1 cellular context compared by ENCODE assay signal in genomic region chr13:44989071-44989889, GRCh38.
A peak's percentile ranks its signal among the peaks of the same experiment; 100 is the strongest.
TF ChIP-seq lines count a peak whose summit lies in the region.

A gene with protein sequence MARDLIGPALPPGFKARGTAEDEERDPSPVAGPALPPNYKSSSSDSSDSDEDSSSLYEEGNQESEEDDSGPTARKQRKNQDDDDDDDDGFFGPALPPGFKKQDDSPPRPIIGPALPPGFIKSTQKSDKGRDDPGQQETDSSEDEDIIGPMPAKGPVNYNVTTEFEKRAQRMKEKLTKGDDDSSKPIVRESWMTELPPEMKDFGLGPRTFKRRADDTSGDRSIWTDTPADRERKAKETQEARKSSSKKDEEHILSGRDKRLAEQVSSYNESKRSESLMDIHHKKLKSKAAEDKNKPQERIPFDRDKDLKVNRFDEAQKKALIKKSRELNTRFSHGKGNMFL (plus strand): TSS chr13:44989538. CDS start chr13:44989655, 117 bp downstream.
Gene NUFIP1, minus strand, starts transcription at chr13:44989471. Its CDS starts 35 bp downstream, at chr13:44989436.

TF ChIP-seq in HepG2, 621 proteins besides CTCF, POLR2A, EP300 and RAD21 (continued from another document and continues in another):
- no peak for TF ChIP-seq THRA (CRISPR knock-in tag; IDR thresholded peaks at IDR 0.05; ENCODE audit: borderline replicate concordance)
- TF ChIP-seq ZNF709 (CRISPR knock-in tag; IDR thresholded peaks at IDR 0.05), result no peak
- TF ChIP-seq SKI (IDR thresholded peaks at IDR 0.05; ENCODE audit: partially characterized antibody), result peak; percentile 59
- peak; percentile 89; the same call in 1 of the 2 replicates for TF ChIP-seq KAT7 (CRISPR knock-in tag; IDR thresholded peaks at IDR 0.05; ENCODE audit: borderline replicate concordance)
- TF ChIP-seq, protein P1, sequence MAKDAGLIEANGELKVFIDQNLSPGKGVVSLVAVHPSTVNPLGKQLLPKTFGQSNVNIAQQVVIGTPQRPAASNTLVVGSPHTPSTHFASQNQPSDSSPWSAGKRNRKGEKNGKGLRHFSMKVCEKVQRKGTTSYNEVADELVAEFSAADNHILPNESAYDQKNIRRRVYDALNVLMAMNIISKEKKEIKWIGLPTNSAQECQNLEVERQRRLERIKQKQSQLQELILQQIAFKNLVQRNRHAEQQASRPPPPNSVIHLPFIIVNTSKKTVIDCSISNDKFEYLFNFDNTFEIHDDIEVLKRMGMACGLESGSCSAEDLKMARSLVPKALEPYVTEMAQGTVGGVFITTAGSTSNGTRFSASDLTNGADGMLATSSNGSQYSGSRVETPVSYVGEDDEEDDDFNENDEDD (CRISPR knock-in tag; IDR thresholded peaks at IDR 0.05; ENCODE audit: borderline replicate concordance), result peak; percentile 83; the same call in 1 of the 2 replicates
- TF ChIP-seq FOXK1 (CRISPR knock-in tag; IDR thresholded peaks at IDR 0.05; ENCODE audit: borderline replicate concordance, low read depth), result peak; percentile 86; the same call in 1 of the 2 replicates
- TF ChIP-seq TARDBP (CRISPR knock-in tag; IDR thresholded peaks at IDR 0.05), result peak; percentile 90
- TF ChIP-seq, protein P2, sequence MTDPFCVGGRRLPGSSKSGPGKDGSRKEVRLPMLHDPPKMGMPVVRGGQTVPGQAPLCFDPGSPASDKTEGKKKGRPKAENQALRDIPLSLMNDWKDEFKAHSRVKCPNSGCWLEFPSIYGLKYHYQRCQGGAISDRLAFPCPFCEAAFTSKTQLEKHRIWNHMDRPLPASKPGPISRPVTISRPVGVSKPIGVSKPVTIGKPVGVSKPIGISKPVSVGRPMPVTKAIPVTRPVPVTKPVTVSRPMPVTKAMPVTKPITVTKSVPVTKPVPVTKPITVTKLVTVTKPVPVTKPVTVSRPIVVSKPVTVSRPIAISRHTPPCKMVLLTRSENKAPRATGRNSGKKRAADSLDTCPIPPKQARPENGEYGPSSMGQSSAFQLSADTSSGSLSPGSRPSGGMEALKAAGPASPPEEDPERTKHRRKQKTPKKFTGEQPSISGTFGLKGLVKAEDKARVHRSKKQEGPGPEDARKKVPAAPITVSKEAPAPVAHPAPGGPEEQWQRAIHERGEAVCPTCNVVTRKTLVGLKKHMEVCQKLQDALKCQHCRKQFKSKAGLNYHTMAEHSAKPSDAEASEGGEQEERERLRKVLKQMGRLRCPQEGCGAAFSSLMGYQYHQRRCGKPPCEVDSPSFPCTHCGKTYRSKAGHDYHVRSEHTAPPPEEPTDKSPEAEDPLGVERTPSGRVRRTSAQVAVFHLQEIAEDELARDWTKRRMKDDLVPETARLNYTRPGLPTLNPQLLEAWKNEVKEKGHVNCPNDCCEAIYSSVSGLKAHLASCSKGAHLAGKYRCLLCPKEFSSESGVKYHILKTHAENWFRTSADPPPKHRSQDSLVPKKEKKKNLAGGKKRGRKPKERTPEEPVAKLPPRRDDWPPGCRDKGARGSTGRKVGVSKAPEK (CRISPR knock-in tag; IDR thresholded peaks at IDR 0.05; ENCODE audit: borderline replicate concordance), result no peak
- TF ChIP-seq HNRNPLL (IDR thresholded peaks at IDR 0.05; ENCODE audit: low read depth, low read length, poor library complexity, severe bottlenecking), result peak; percentile 42
- TF ChIP-seq SMARCE1 (IDR thresholded peaks at IDR 0.05; ENCODE audit: borderline replicate concordance), result no peak
- TF ChIP-seq RELA (CRISPR knock-in tag; IDR thresholded peaks at IDR 0.05), result no peak
- no peak for TF ChIP-seq ZNF205 (CRISPR knock-in tag; IDR thresholded peaks at IDR 0.05)
- TF ChIP-seq GATA4 (IDR thresholded peaks at IDR 0.05; ENCODE audit: borderline replicate concordance, low read depth), result no peak; the same call in 1 of the 2 replicates
- TF ChIP-seq ZBTB37 (CRISPR knock-in tag; IDR thresholded peaks at IDR 0.05), result no peak
- no peak for TF ChIP-seq POLR2AphosphoS2 (IDR thresholded peaks at IDR 0.05; ENCODE audit: low read depth, low read length)
- TF ChIP-seq ZNF724P (CRISPR knock-in tag; IDR thresholded peaks at IDR 0.05; ENCODE audit: borderline replicate concordance), result peak; percentile 69; the same call in 1 of the 2 replicates
- TF ChIP-seq ZNF564 (CRISPR knock-in tag; IDR thresholded peaks at IDR 0.05), result 0 out of 2 replicates have a peak, but pooled peaks have one; percentile 20
- TF ChIP-seq MZF1 (CRISPR knock-in tag; IDR thresholded peaks at IDR 0.05; ENCODE audit: borderline replicate concordance), result no peak
- no peak for TF ChIP-seq ATAD3A (CRISPR knock-in tag; IDR thresholded peaks at IDR 0.05)
- no peak for TF ChIP-seq GLMP (CRISPR knock-in tag; IDR thresholded peaks at IDR 0.05; ENCODE audit: borderline replicate concordance)
- TF ChIP-seq THYN1 (CRISPR knock-in tag; IDR thresholded peaks at IDR 0.05; ENCODE audit: borderline replicate concordance, low read depth), result no peak
- no peak for TF ChIP-seq DNMT1 (CRISPR knock-in tag; IDR thresholded peaks at IDR 0.05)
- TF ChIP-seq NCOA2 (CRISPR knock-in tag; IDR thresholded peaks at IDR 0.05), result no peak
- peak; percentile 98 for TF ChIP-seq PHF20 (CRISPR knock-in tag; IDR thresholded peaks at IDR 0.05)
- peak; percentile 61; the same call in 1 of the 2 replicates for TF ChIP-seq ETV5 (CRISPR knock-in tag; IDR thresholded peaks at IDR 0.05; ENCODE audit: borderline replicate concordance)
- TF ChIP-seq ZNF674 (CRISPR knock-in tag; IDR thresholded peaks at IDR 0.05; ENCODE audit: low read depth), result 0 out of 2 replicates have a peak, but pooled peaks have one; percentile 16
- TF ChIP-seq ZNF562 (CRISPR knock-in tag; IDR thresholded peaks at IDR 0.05; ENCODE audit: borderline replicate concordance), result no peak
- peak; percentile 95; the same call in 2 of the 3 replicates for TF ChIP-seq MXI1 (IDR thresholded peaks at IDR 0.05; ENCODE audit: borderline replicate concordance, low read depth, low read length)
- no peak; the same call in 1 of the 2 replicates for TF ChIP-seq RNF2 (conservative IDR thresholded peaks at IDR 0.05; ENCODE audit: low read depth)
- peak; percentile 51; the same call in 1 of the 2 replicates for TF ChIP-seq ZNF746 (CRISPR knock-in tag; IDR thresholded peaks at IDR 0.05)
- TF ChIP-seq ZNF281 (CRISPR knock-in tag; IDR thresholded peaks at IDR 0.05; ENCODE audit: borderline replicate concordance), result no peak
- TF ChIP-seq HOXA7 (CRISPR knock-in tag; IDR thresholded peaks at IDR 0.05), result no peak
- no peak for TF ChIP-seq MAF1 (CRISPR knock-in tag; IDR thresholded peaks at IDR 0.05; ENCODE audit: borderline replicate concordance)
- TF ChIP-seq IKZF5 (CRISPR knock-in tag; IDR thresholded peaks at IDR 0.05), result no peak
- peak; percentile 50; the same call in 1 of the 2 replicates for TF ChIP-seq ZNF777 (CRISPR knock-in tag; IDR thresholded peaks at IDR 0.05)
- peak; percentile 49; the same call in 1 of the 2 replicates for TF ChIP-seq ZSCAN30 (CRISPR knock-in tag; IDR thresholded peaks at IDR 0.05)
- TF ChIP-seq FOXC1 (CRISPR knock-in tag; IDR thresholded peaks at IDR 0.05; ENCODE audit: borderline replicate concordance), result no peak
- TF ChIP-seq TCF12 (IDR thresholded peaks at IDR 0.05), result no peak
- TF ChIP-seq TCF12 (CRISPR knock-in tag; IDR thresholded peaks at IDR 0.05), result no peak
- TF ChIP-seq, protein P3, sequence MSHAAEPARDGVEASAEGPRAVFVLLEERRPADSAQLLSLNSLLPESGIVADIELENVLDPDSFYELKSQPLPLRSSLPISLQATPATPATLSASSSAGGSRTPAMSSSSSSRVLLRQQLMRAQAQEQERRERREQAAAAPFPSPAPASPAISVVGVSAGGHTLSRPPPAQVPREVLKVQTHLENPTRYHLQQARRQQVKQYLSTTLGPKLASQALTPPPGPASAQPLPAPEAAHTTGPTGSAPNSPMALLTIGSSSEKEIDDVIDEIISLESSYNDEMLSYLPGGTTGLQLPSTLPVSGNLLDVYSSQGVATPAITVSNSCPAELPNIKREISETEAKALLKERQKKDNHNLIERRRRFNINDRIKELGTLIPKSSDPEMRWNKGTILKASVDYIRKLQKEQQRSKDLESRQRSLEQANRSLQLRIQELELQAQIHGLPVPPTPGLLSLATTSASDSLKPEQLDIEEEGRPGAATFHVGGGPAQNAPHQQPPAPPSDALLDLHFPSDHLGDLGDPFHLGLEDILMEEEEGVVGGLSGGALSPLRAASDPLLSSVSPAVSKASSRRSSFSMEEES (CRISPR knock-in tag; IDR thresholded peaks at IDR 0.05), result peak; percentile 84
